ENCODE assay signal across 30 cellular contexts in genomic region chrX:68876731-68877130, GRCh38.
"Had no signal": no experiment of that assay in that cellular context is flagged by ENCODE, and none has a peak within 500 bp of the region (broad histone marks: within the 10 kb centered on the region; RNA-seq: fewer than 3 reads in every experiment).

No MANE protein-coding gene starts in this region.

- DNase-seq: activated CD4-positive, alpha-beta memory T cell treated with anti-CD3 and anti-CD28 coated beads, Interleukin-2, amount 10 ng/mL, durations not matched to agents 7 days and 5 days; activated CD4-positive, alpha-beta T cell treated with anti-CD3 and anti-CD28 coated beads for 4 hours; activated CD4-positive, alpha-beta T cell treated with anti-CD3 and anti-CD28 coated beads, Interleukin-2, amount 10 ng/mL, durations not matched to agents 7 days and 5 days; activated CD4-positive, alpha-beta T cell treated with anti-CD3 and anti-CD28 coated beads, Interleukin-2, amount 50 U/mL, for 4 hours; activated CD4-positive, CD25-positive, alpha-beta regulatory T cell; activated CD4-positive, CD25-positive, alpha-beta regulatory T cell treated with anti-CD3 and anti-CD28 coated beads, Interleukin-2, amount 50 U/mL, for 72 hours; activated CD8-positive, alpha-beta memory T cell treated with anti-CD3 and anti-CD28 coated beads, Interleukin-2, amount 50 U/mL, for 48 hours; activated gamma-delta T cell; activated naive CD4-positive, alpha-beta T cell; activated naive CD4-positive, alpha-beta T cell treated with anti-CD3 and anti-CD28 coated beads, Interleukin-2, amount 10 ng/mL, durations not matched to agents 7 days and 5 days; activated naive CD8-positive, alpha-beta T cell treated with anti-CD3 and anti-CD28 coated beads, Interleukin-2, amount 10 ng/mL, durations not matched to agents 7 days and 5 days; activated T-cell treated with anti-CD3 and anti-CD28 coated beads for 4 hours; activated T-cell treated with anti-CD3 and anti-CD28 coated beads, Interleukin-2, amount 50 U/mL, for 24 hours; activated T-cell treated with anti-CD3 and anti-CD28 coated beads, Interleukin-2, amount 50 U/mL, for 72 hours; central memory CD4-positive, alpha-beta T cell; cerebellar nuclear complex; colonic mucosa; effector CD8-positive, alpha-beta T cell; esophagus squamous epithelium; foreskin melanocyte; hippocampal formation; T1000 had no signal

- H3K4me1 Mint-ChIP-seq: activated CD4-positive, alpha-beta memory T cell treated with anti-CD3 and anti-CD28 coated beads, Interleukin-2, amount 10 ng/mL, durations not matched to agents 7 days and 5 days; activated CD4-positive, alpha-beta T cell treated with anti-CD3 and anti-CD28 coated beads, Interleukin-2, amount 10 ng/mL, durations not matched to agents 7 days and 5 days; activated naive CD4-positive, alpha-beta T cell treated with anti-CD3 and anti-CD28 coated beads, Interleukin-2, amount 10 ng/mL, durations not matched to agents 7 days and 5 days; activated naive CD8-positive, alpha-beta T cell treated with anti-CD3 and anti-CD28 coated beads, Interleukin-2, amount 10 ng/mL, durations not matched to agents 7 days and 5 days had no signal

- H3K4me3 ChIP-seq: ascending aorta, breast epithelium, cardiac muscle cell, colonic mucosa, esophagus squamous epithelium, gastroesophageal sphincter had no signal

- H3K27ac ChIP-seq: ascending aorta, breast epithelium, cardiac muscle cell, colonic mucosa, epithelial cell of prostate, esophagus squamous epithelium, gastroesophageal sphincter had no signal

- H3K27me3 Mint-ChIP-seq: activated CD4-positive, alpha-beta memory T cell treated with anti-CD3 and anti-CD28 coated beads, Interleukin-2, amount 10 ng/mL, durations not matched to agents 7 days and 5 days; activated CD4-positive, alpha-beta T cell treated with anti-CD3 and anti-CD28 coated beads, Interleukin-2, amount 10 ng/mL, durations not matched to agents 7 days and 5 days; activated naive CD4-positive, alpha-beta T cell treated with anti-CD3 and anti-CD28 coated beads, Interleukin-2, amount 10 ng/mL, durations not matched to agents 7 days and 5 days had no signal

- H3K4me1 ChIP-seq: ascending aorta, breast epithelium, colonic mucosa, gastroesophageal sphincter had no signal

- H3K4me3 Mint-ChIP-seq: activated CD4-positive, alpha-beta memory T cell treated with anti-CD3 and anti-CD28 coated beads, Interleukin-2, amount 10 ng/mL, durations not matched to agents 7 days and 5 days; activated CD4-positive, alpha-beta T cell treated with anti-CD3 and anti-CD28 coated beads, Interleukin-2, amount 10 ng/mL, durations not matched to agents 7 days and 5 days; activated naive CD4-positive, alpha-beta T cell treated with anti-CD3 and anti-CD28 coated beads, Interleukin-2, amount 10 ng/mL, durations not matched to agents 7 days and 5 days; activated naive CD8-positive, alpha-beta T cell treated with anti-CD3 and anti-CD28 coated beads, Interleukin-2, amount 10 ng/mL, durations not matched to agents 7 days and 5 days; activated T-cell treated with anti-CD3 and anti-CD28 coated beads, Interleukin-2, amount 50 U/mL, for 24 hours; activated T-cell treated with anti-CD3 and anti-CD28 coated beads, Interleukin-2, amount 50 U/mL, for 72 hours; T-helper 2 cell treated with Interferon-gamma antibody and Interleukin-4, amounts not matched to agents 5 μg/mL and 100 μg/mL, for 36 hours had no signal

- ATAC-seq: activated naive CD4-positive, alpha-beta T cell treated with anti-CD3 and anti-CD28 coated beads, Interleukin-2, amount 50 U/mL, for 72 hours; activated T-cell treated with anti-CD3 and anti-CD28 coated beads, Interleukin-2, amount 50 U/mL, for 72 hours; gastroesophageal sphincter had no signal

- H3K9me3 ChIP-seq: ascending aorta, breast epithelium, colonic mucosa, esophagus squamous epithelium, gastroesophageal sphincter had no signal

- H3K36me3 ChIP-seq: ascending aorta, breast epithelium, cardiac muscle cell, colonic mucosa, esophagus squamous epithelium, gastroesophageal sphincter had no signal

- H3K27ac Mint-ChIP-seq: activated CD4-positive, alpha-beta memory T cell treated with anti-CD3 and anti-CD28 coated beads, Interleukin-2, amount 10 ng/mL, durations not matched to agents 7 days and 5 days; activated CD4-positive, alpha-beta T cell treated with anti-CD3 and anti-CD28 coated beads, Interleukin-2, amount 10 ng/mL, durations not matched to agents 7 days and 5 days; activated naive CD4-positive, alpha-beta T cell treated with anti-CD3 and anti-CD28 coated beads, Interleukin-2, amount 10 ng/mL, durations not matched to agents 7 days and 5 days; activated naive CD4-positive, alpha-beta T cell treated with anti-CD3 and anti-CD28 coated beads, Interleukin-2, amount 50 U/mL, for 72 hours; activated naive CD8-positive, alpha-beta T cell treated with anti-CD3 and anti-CD28 coated beads, Interleukin-2, amount 10 ng/mL, durations not matched to agents 7 days and 5 days; activated T-cell treated with anti-CD3 and anti-CD28 coated beads, Interleukin-2, amount 50 U/mL, for 24 hours; activated T-cell treated with anti-CD3 and anti-CD28 coated beads, Interleukin-2, amount 50 U/mL, for 72 hours; T-helper 2 cell treated with Interferon-gamma antibody and Interleukin-4, amounts not matched to agents 5 μg/mL and 100 μg/mL, for 36 hours had no signal

- H3K36me3 Mint-ChIP-seq: activated naive CD4-positive, alpha-beta T cell treated with anti-CD3 and anti-CD28 coated beads, Interleukin-2, amount 10 ng/mL, durations not matched to agents 7 days and 5 days; activated naive CD4-positive, alpha-beta T cell treated with anti-CD3 and anti-CD28 coated beads, Interleukin-2, amount 50 U/mL, for 72 hours; activated naive CD8-positive, alpha-beta T cell treated with anti-CD3 and anti-CD28 coated beads, Interleukin-2, amount 10 ng/mL, durations not matched to agents 7 days and 5 days; brain had no signal

- H3K9me3 Mint-ChIP-seq: activated CD4-positive, alpha-beta memory T cell treated with anti-CD3 and anti-CD28 coated beads, Interleukin-2, amount 10 ng/mL, durations not matched to agents 7 days and 5 days; activated CD4-positive, alpha-beta T cell treated with anti-CD3 and anti-CD28 coated beads, Interleukin-2, amount 10 ng/mL, durations not matched to agents 7 days and 5 days; activated naive CD4-positive, alpha-beta T cell treated with anti-CD3 and anti-CD28 coated beads, Interleukin-2, amount 10 ng/mL, durations not matched to agents 7 days and 5 days; activated naive CD4-positive, alpha-beta T cell treated with anti-CD3 and anti-CD28 coated beads, Interleukin-2, amount 50 U/mL, for 72 hours; activated naive CD8-positive, alpha-beta T cell treated with anti-CD3 and anti-CD28 coated beads, Interleukin-2, amount 10 ng/mL, durations not matched to agents 7 days and 5 days; activated T-cell treated with anti-CD3 and anti-CD28 coated beads, Interleukin-2, amount 50 U/mL, for 24 hours; activated T-cell treated with anti-CD3 and anti-CD28 coated beads, Interleukin-2, amount 50 U/mL, for 72 hours; brain; T-helper 2 cell treated with Interferon-gamma antibody and Interleukin-4, amounts not matched to agents 5 μg/mL and 100 μg/mL, for 36 hours had no signal

- H3K27me3 ChIP-seq: colonic mucosa, esophagus squamous epithelium, gastroesophageal sphincter had no signal
